In the genomic region with DNA sequence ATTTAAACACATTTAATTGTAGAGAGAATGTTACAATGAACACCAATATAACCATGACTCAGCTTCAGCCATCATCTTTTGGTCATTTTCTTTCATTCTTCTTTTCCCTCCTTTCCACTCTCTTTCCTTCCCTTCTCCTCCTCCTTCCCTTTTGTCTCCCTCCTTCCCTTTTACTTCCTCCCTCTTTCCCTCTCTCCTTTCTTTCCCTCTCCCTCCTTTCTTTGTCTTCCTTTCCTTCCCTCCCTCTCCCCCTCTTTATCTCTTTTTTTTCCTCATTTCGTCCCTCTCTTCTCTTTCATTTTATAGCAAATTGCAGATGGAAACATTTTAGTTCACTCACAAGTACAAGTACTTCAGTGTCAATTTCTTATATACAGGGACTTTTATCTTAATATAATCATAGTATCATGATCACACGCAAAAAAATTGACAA, we compare ENCODE assay signal across 1 cellular context.
A peak's percentile ranks its signal among the peaks of the same experiment; 100 is the strongest.
TF ChIP-seq lines count a peak whose summit lies in the region.

No MANE protein-coding gene starts in this region.

TF ChIP-seq in K562, 482 proteins besides CTCF, POLR2A, EP300 and RAD21 (continued from another document and continues in another):
- TF ChIP-seq, protein P1, sequence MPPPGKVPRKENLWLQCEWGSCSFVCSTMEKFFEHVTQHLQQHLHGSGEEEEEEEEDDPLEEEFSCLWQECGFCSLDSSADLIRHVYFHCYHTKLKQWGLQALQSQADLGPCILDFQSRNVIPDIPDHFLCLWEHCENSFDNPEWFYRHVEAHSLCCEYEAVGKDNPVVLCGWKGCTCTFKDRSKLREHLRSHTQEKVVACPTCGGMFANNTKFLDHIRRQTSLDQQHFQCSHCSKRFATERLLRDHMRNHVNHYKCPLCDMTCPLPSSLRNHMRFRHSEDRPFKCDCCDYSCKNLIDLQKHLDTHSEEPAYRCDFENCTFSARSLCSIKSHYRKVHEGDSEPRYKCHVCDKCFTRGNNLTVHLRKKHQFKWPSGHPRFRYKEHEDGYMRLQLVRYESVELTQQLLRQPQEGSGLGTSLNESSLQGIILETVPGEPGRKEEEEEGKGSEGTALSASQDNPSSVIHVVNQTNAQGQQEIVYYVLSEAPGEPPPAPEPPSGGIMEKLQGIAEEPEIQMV (tag; conservative IDR thresholded peaks at IDR 0.05; ENCODE audit: low read depth), result peak; percentile 81
- TF ChIP-seq, protein P2, sequence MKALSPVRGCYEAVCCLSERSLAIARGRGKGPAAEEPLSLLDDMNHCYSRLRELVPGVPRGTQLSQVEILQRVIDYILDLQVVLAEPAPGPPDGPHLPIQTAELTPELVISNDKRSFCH (CRISPR knock-in tag; IDR thresholded peaks at IDR 0.05), result no peak
- TF ChIP-seq, protein P2 (tag; IDR thresholded peaks at IDR 0.05), result no peak
- TF ChIP-seq NCOR1 (IDR thresholded peaks at IDR 0.05), result peak; percentile 16; the same call in 1 of the 2 replicates
- TF ChIP-seq ZNF75A (CRISPR knock-in tag; IDR thresholded peaks at IDR 0.05), result no peak
- TF ChIP-seq MXI1 (IDR thresholded peaks at IDR 0.05; ENCODE audit: low read depth, low read length), result no peak
- TF ChIP-seq PHF20 (IDR thresholded peaks at IDR 0.05; ENCODE audit: partially characterized antibody), result peak; percentile 20
- peak; percentile 94 for TF ChIP-seq MTA1 (IDR thresholded peaks at IDR 0.05; ENCODE audit: borderline replicate concordance)
- peak; percentile 69 for TF ChIP-seq PHB2 (IDR thresholded peaks at IDR 0.05; ENCODE audit: low read depth)
- peak; percentile 94 for TF ChIP-seq ZNF316 (IDR thresholded peaks at IDR 0.05)
- peak; percentile 55; the same call in 1 of the 2 replicates for TF ChIP-seq EP400 (IDR thresholded peaks at IDR 0.05)
- no peak; the same call in 1 of the 2 replicates for TF ChIP-seq TAL1 (IDR thresholded peaks at IDR 0.05)
- TF ChIP-seq, protein P3, sequence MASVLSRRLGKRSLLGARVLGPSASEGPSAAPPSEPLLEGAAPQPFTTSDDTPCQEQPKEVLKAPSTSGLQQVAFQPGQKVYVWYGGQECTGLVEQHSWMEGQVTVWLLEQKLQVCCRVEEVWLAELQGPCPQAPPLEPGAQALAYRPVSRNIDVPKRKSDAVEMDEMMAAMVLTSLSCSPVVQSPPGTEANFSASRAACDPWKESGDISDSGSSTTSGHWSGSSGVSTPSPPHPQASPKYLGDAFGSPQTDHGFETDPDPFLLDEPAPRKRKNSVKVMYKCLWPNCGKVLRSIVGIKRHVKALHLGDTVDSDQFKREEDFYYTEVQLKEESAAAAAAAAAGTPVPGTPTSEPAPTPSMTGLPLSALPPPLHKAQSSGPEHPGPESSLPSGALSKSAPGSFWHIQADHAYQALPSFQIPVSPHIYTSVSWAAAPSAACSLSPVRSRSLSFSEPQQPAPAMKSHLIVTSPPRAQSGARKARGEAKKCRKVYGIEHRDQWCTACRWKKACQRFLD (CRISPR knock-in tag; IDR thresholded peaks at IDR 0.05), result peak; percentile 10; the same call in 1 of the 2 replicates
- TF ChIP-seq, protein P4, sequence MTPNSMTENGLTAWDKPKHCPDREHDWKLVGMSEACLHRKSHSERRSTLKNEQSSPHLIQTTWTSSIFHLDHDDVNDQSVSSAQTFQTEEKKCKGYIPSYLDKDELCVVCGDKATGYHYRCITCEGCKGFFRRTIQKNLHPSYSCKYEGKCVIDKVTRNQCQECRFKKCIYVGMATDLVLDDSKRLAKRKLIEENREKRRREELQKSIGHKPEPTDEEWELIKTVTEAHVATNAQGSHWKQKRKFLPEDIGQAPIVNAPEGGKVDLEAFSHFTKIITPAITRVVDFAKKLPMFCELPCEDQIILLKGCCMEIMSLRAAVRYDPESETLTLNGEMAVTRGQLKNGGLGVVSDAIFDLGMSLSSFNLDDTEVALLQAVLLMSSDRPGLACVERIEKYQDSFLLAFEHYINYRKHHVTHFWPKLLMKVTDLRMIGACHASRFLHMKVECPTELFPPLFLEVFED (CRISPR knock-in tag; conservative IDR thresholded peaks at IDR 0.05), result peak; percentile 95
- no peak for TF ChIP-seq KAT2B (IDR thresholded peaks at IDR 0.05; ENCODE audit: low read depth, low read length)
- no peak for TF ChIP-seq ZNF121 (CRISPR knock-in tag; conservative IDR thresholded peaks at IDR 0.05)
- TF ChIP-seq, protein P5, sequence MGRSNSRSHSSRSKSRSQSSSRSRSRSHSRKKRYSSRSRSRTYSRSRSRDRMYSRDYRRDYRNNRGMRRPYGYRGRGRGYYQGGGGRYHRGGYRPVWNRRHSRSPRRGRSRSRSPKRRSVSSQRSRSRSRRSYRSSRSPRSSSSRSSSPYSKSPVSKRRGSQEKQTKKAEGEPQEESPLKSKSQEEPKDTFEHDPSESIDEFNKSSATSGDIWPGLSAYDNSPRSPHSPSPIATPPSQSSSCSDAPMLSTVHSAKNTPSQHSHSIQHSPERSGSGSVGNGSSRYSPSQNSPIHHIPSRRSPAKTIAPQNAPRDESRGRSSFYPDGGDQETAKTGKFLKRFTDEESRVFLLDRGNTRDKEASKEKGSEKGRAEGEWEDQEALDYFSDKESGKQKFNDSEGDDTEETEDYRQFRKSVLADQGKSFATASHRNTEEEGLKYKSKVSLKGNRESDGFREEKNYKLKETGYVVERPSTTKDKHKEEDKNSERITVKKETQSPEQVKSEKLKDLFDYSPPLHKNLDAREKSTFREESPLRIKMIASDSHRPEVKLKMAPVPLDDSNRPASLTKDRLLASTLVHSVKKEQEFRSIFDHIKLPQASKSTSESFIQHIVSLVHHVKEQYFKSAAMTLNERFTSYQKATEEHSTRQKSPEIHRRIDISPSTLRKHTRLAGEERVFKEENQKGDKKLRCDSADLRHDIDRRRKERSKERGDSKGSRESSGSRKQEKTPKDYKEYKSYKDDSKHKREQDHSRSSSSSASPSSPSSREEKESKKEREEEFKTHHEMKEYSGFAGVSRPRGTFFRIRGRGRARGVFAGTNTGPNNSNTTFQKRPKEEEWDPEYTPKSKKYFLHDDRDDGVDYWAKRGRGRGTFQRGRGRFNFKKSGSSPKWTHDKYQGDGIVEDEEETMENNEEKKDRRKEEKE (IDR thresholded peaks at IDR 0.05; ENCODE audit: borderline replicate concordance in 1 of 2, control insufficient read depth in 1 of 2, low read depth in 2 of 2, low read length in 1 of 2), result peak in 1 of 2 experiments; percentile 82; a peak in 2 of 4 replicates
- peak; percentile 39 to 71 for TF ChIP-seq FOXK2 (conservative IDR thresholded peaks at IDR 0.05 in 1 of 2, IDR thresholded peaks at IDR 0.05 in 1 of 2; ENCODE audit: low read depth in 2 of 2)
- peak; percentile 96 for TF ChIP-seq BRD9 (IDR thresholded peaks at IDR 0.05; ENCODE audit: low read depth, partially characterized antibody)
- TF ChIP-seq YBX1 (IDR thresholded peaks at IDR 0.05), result 0 out of 2 replicates have a peak, but pooled peaks have one; percentile 91
- peak; percentile 58; the same call in 1 of the 2 replicates for TF ChIP-seq NR2C1 (IDR thresholded peaks at IDR 0.05)
- TF ChIP-seq NR2C1 (tag; IDR thresholded peaks at IDR 0.05), result no peak; the same call in 1 of the 2 replicates
- TF ChIP-seq MTA2 (IDR thresholded peaks at IDR 0.05; ENCODE audit: low read depth), result peak; percentile 73
- TF ChIP-seq, protein P6, sequence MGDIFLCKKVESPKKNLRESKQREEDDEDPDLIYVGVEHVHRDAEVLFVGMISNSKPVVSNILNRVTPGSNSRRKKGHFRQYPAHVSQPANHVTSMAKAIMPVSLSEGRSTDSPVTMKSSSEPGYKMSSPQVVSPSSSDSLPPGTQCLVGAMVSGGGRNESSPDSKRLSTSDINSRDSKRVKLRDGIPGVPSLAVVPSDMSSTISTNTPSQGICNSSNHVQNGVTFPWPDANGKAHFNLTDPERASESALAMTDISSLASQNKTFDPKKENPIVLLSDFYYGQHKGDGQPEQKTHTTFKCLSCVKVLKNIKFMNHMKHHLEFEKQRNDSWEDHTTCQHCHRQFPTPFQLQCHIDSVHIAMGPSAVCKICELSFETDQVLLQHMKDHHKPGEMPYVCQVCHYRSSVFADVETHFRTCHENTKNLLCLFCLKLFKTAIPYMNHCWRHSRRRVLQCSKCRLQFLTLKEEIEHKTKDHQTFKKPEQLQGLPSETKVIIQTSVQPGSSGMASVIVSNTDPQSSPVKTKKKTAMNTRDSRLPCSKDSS (IDR thresholded peaks at IDR 0.05; ENCODE audit: low read depth, partially characterized antibody), result peak; percentile 29
- no peak for TF ChIP-seq TAF1 (IDR thresholded peaks at IDR 0.05; ENCODE audit: control insufficient read depth, extremely low read depth, insufficient read depth, low read length, severe bottlenecking)
- TF ChIP-seq HDAC3 (IDR thresholded peaks at IDR 0.05; ENCODE audit: borderline replicate concordance, partially characterized antibody), result peak; percentile 28
- peak; percentile 50 to 66; a peak in 3 of 4 replicates for TF ChIP-seq TRIM24 (IDR thresholded peaks at IDR 0.05)
- TF ChIP-seq ZNF583 (CRISPR knock-in tag; IDR thresholded peaks at IDR 0.05), result no peak
- TF ChIP-seq, protein P7, sequence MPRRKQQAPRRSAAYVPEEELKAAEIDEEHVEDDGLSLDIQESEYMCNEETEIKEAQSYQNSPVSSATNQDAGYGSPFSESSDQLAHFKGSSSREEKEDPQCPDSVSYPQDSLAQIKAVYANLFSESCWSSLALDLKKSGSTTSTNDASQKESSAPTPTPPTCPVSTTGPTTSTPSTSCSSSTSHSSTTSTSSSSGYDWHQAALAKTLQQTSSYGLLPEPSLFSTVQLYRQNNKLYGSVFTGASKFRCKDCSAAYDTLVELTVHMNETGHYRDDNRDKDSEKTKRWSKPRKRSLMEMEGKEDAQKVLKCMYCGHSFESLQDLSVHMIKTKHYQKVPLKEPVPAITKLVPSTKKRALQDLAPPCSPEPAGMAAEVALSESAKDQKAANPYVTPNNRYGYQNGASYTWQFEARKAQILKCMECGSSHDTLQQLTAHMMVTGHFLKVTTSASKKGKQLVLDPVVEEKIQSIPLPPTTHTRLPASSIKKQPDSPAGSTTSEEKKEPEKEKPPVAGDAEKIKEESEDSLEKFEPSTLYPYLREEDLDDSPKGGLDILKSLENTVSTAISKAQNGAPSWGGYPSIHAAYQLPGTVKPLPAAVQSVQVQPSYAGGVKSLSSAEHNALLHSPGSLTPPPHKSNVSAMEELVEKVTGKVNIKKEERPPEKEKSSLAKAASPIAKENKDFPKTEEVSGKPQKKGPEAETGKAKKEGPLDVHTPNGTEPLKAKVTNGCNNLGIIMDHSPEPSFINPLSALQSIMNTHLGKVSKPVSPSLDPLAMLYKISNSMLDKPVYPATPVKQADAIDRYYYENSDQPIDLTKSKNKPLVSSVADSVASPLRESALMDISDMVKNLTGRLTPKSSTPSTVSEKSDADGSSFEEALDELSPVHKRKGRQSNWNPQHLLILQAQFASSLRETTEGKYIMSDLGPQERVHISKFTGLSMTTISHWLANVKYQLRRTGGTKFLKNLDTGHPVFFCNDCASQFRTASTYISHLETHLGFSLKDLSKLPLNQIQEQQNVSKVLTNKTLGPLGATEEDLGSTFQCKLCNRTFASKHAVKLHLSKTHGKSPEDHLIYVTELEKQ (CRISPR knock-in tag; IDR thresholded peaks at IDR 0.05), result no peak
- TF ChIP-seq ZKSCAN3 (CRISPR knock-in tag; IDR thresholded peaks at IDR 0.05), result no peak
- TF ChIP-seq HNRNPH1 (optimal IDR thresholded peaks at IDR 0.05; ENCODE audit: low read depth, low read length), result no peak
- no peak for TF ChIP-seq SMAD2 (IDR thresholded peaks at IDR 0.05; ENCODE audit: low read depth, low read length)
- TF ChIP-seq CHD1 (IDR thresholded peaks at IDR 0.05; ENCODE audit: low read length), result peak; percentile 58
- TF ChIP-seq HDAC6 (IDR thresholded peaks at IDR 0.05; ENCODE audit: low read depth, low read length), result no peak
- no peak for TF ChIP-seq FUS (optimal IDR thresholded peaks at IDR 0.05; ENCODE audit: low read depth, low read length)
- TF ChIP-seq, protein P8, sequence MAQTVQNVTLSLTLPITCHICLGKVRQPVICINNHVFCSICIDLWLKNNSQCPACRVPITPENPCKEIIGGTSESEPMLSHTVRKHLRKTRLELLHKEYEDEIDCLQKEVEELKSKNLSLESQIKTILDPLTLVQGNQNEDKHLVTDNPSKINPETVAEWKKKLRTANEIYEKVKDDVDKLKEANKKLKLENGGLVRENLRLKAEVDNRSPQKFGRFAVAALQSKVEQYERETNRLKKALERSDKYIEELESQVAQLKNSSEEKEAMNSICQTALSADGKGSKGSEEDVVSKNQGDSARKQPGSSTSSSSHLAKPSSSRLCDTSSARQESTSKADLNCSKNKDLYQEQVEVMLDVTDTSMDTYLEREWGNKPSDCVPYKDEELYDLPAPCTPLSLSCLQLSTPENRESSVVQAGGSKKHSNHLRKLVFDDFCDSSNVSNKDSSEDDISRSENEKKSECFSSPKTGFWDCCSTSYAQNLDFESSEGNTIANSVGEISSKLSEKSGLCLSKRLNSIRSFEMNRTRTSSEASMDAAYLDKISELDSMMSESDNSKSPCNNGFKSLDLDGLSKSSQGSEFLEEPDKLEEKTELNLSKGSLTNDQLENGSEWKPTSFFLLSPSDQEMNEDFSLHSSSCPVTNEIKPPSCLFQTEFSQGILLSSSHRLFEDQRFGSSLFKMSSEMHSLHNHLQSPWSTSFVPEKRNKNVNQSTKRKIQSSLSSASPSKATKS (CRISPR knock-in tag; IDR thresholded peaks at IDR 0.05), result no peak
- TF ChIP-seq, protein P9, sequence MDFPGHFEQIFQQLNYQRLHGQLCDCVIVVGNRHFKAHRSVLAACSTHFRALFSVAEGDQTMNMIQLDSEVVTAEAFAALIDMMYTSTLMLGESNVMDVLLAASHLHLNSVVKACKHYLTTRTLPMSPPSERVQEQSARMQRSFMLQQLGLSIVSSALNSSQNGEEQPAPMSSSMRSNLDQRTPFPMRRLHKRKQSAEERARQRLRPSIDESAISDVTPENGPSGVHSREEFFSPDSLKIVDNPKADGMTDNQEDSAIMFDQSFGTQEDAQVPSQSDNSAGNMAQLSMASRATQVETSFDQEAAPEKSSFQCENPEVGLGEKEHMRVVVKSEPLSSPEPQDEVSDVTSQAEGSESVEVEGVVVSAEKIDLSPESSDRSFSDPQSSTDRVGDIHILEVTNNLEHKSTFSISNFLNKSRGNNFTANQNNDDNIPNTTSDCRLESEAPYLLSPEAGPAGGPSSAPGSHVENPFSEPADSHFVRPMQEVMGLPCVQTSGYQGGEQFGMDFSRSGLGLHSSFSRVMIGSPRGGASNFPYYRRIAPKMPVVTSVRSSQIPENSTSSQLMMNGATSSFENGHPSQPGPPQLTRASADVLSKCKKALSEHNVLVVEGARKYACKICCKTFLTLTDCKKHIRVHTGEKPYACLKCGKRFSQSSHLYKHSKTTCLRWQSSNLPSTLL (IDR thresholded peaks at IDR 0.05), result peak; percentile 72; the same call in 1 of the 2 replicates
- TF ChIP-seq NFXL1 (CRISPR knock-in tag; IDR thresholded peaks at IDR 0.05), result no peak
- TF ChIP-seq ZSCAN29 (IDR thresholded peaks at IDR 0.05), result no peak
- TF ChIP-seq SMARCA4 (IDR thresholded peaks at IDR 0.05), result peak; percentile 91
- TF ChIP-seq ASH1L (IDR thresholded peaks at IDR 0.05; ENCODE audit: borderline replicate concordance, low read depth, partially characterized antibody), result peak; percentile 66
- no peak for TF ChIP-seq COPS2 (conservative IDR thresholded peaks at IDR 0.05)
- TF ChIP-seq, protein P10, sequence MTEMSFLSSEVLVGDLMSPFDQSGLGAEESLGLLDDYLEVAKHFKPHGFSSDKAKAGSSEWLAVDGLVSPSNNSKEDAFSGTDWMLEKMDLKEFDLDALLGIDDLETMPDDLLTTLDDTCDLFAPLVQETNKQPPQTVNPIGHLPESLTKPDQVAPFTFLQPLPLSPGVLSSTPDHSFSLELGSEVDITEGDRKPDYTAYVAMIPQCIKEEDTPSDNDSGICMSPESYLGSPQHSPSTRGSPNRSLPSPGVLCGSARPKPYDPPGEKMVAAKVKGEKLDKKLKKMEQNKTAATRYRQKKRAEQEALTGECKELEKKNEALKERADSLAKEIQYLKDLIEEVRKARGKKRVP (CRISPR knock-in tag; IDR thresholded peaks at IDR 0.05), result no peak
- no peak for TF ChIP-seq MECOM (CRISPR knock-in tag; IDR thresholded peaks at IDR 0.05)
- TF ChIP-seq ZC3H8 (IDR thresholded peaks at IDR 0.05), result peak; percentile 91; the same call in 1 of the 2 replicates
